In the genomic region with DNA sequence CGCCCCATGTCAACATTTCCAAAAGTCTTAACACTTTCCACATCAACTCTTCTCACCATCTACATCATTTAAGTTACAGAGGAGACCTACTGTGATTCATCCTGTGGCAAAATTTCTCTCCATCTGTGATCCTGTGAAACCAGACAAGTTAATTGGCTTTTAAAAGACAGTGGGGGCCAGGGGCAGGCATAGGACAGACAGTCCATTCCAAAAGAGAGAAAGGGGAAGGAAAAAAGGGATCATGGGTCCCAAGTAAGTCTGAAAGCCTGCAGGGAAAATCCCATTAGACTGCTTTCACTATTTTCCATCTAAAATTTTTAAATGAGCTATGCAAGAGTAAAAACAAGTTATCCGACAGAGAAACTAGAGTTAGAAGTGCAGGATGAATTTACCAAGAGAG, we compare ENCODE assay signal across 8 cellular contexts.
DNase-seq lines count a peak whose midpoint lies in the region; ATAC-seq and TF ChIP-seq lines count a peak whose summit lies in the region.

No MANE protein-coding gene starts in this region.

- H3K27ac ChIP-seq in Panc1 (ENCODE audit: low read length): peak overlapping the region; percentile 71
- no peak overlapping the region for H3K27ac ChIP-seq in psoas muscle

- H3K36me3 Mint-ChIP-seq in activated T-cell treated with anti-CD3 and anti-CD28 coated beads, Interleukin-2, amount 50 U/mL, for 4 hours (ENCODE audit: insufficient read depth): no peaks in the 10 kb centered on the region

- H3K9me3 ChIP-seq in Panc1 (ENCODE audit: control insufficient read depth, insufficient read depth, low read depth, low read length) (no peaks in the 10 kb centered on the region), psoas muscle (no peaks in the 10 kb centered on the region)

- in situ Hi-C loops in Panc1 (cut with HindIII; ENCODE audit: low pct_unique_long_range_greater_than_20kb, low sequenced_read_pairs) (no loop called here), G401 (cut with HindIII; ENCODE audit: low sequenced_read_pairs) (no loop called here)

- CTCF ChIA-PET in Panc1 (lab: Charles Lee): interaction anchor here (0.6 to 1.6 kb wide), 3 partner anchors 179 to 411 kb away, joined by 3 to 8 read pairs (median 4); no protein-coding TSS in a partner anchor

- no peak for ATAC-seq in activated T-cell treated with anti-CD3 and anti-CD28 coated beads, Interleukin-2, amount 50 U/mL, for 4 hours
- ATAC-seq in Panc1 (peak; percentile 36; the same call in 1 of the 2 replicates), psoas muscle (no peak), HG02973 (IDR thresholded peaks at IDR 0.05; ENCODE audit: unreplicated experiment) (no peak)

- H3K4me3 Mint-ChIP-seq in activated T-cell treated with anti-CD3 and anti-CD28 coated beads, Interleukin-2, amount 50 U/mL, for 4 hours: peak overlapping the region; percentile 88

- no peaks in the 10 kb centered on the region for H3K27me3 ChIP-seq in Panc1 (ENCODE audit: control insufficient read depth, insufficient read depth, low read length)
- H3K27me3 ChIP-seq in psoas muscle (ENCODE audit: insufficient read depth in 3 of 3, low read length in 2 of 3): no peaks in the 10 kb centered on the region

- TF ChIP-seq CTCF in Panc1 (IDR thresholded peaks at IDR 0.05): no peak
- no peak for TF ChIP-seq CTCF in epithelial cell of esophagus (IDR thresholded peaks at IDR 0.05; ENCODE audit: insufficient read depth, low read depth, low read length, missing control alignments)
- no peak for TF ChIP-seq CTCF in psoas muscle (IDR thresholded peaks at IDR 0.05)

- no TSS peak for BruUV-seq in Panc1 (replicated peaks; lab: Mats Ljungman, UMichigan)

- no peaks in the 10 kb centered on the region for H3K9me3 Mint-ChIP-seq in activated T-cell treated with anti-CD3 and anti-CD28 coated beads, Interleukin-2, amount 50 U/mL, for 4 hours

- no peaks in the 10 kb centered on the region for H3K27me3 Mint-ChIP-seq in activated T-cell treated with anti-CD3 and anti-CD28 coated beads, Interleukin-2, amount 50 U/mL, for 4 hours (ENCODE audit: low read depth)

- H3K4me3 ChIP-seq in Panc1 (ENCODE audit: low read depth in 2 of 2, low read length in 2 of 2): peak overlapping the region; percentile 80 to 85
- no peak overlapping the region for H3K4me3 ChIP-seq in epithelial cell of esophagus (ENCODE audit: low read length)
- peak overlapping the region; percentile 95 for H3K4me3 ChIP-seq in psoas muscle

- no peak for DNase-seq in activated T-cell treated with anti-CD3 and anti-CD28 coated beads, Interleukin-2, amount 50 U/mL, for 4 hours
- DNase-seq in activated T-cell treated with anti-CD3 and anti-CD28 coated beads for 4 hours: no peak
- DNase-seq in Panc1 (ENCODE audit: low read depth, low spot score): no peak
- peak; percentile 5 for DNase-seq in epithelial cell of esophagus (ENCODE audit: low read depth)
- DNase-seq in psoas muscle: no peak
- no peak for DNase-seq in G401 (ENCODE audit: low spot score)
- no peak for DNase-seq in mesenteric fat pad (ENCODE audit: low spot score)

- intact Hi-C loops in Panc1 (cut with micrococcal nuclease; ENCODE audit: unreplicated experiment) (loop anchor here (2.0 kb wide), 1 partner anchor 181 kb away; no protein-coding TSS in a partner anchor), psoas muscle (cut with DNase I) (loop anchor here (2.0 to 5.0 kb wide), 3 partner anchors 160 to 181 kb away; partner anchors contain the start of gene ZDHHC20 (in 1 of the 2))

- WGBS in psoas muscle, 3 donors: 65 to 70% (median 66%) methylated on average over 2 of the region's 2 CpGs

- peaks cover 13% of the 10 kb centered on the region for H3K4me1 ChIP-seq in Panc1 (ENCODE audit: control insufficient read depth, insufficient read depth, low read length)
- H3K4me1 ChIP-seq in psoas muscle: peaks cover 11% of the 10 kb centered on the region

- peaks cover 22% of the 10 kb centered on the region for H3K4me1 Mint-ChIP-seq in activated T-cell treated with anti-CD3 and anti-CD28 coated beads, Interleukin-2, amount 50 U/mL, for 4 hours (ENCODE audit: low read depth)

- peaks cover 2% of the 10 kb centered on the region; the same call in 1 of the 2 replicates for H3K36me3 ChIP-seq in Panc1 (ENCODE audit: control insufficient read depth, insufficient read depth, low read length)
- H3K36me3 ChIP-seq in psoas muscle (ENCODE audit: insufficient read depth in 1 of 2, low read depth in 1 of 2): no peaks in the 10 kb centered on the region

- POLR2A ChIA-PET in Panc1 (lab: Charles Lee): no interaction called here
